In the genomic region with DNA sequence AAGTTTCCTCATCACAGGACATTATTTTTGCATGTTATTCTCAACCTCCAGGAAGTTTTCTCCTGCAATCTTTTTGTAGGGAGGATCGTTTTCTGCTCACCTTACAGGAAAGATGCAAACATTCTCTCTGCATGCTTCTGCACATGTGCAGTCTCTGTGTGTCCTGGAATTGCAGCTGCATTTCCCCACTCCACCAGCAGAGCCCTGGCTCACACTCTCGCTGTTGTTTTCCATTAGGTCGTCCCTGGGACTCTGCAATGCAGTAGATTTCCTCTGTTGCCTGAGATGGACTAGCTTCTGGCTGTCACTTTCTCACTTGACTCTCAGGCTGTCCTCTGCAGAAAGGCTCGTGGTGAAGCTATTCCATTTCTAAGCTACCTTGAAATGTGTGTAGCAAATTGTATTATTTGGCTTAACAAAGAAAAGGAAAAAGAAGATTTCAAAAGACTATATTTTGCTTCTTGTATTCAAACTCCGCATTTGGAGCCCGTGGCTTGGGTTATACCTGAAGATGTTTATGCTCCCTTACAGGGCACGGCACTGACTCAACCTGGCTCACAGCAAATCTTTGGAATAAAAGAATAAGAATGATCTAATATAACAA, we compare ENCODE assay signal across 8 cellular contexts.
A peak's percentile ranks its signal among the peaks of the same experiment; 100 is the strongest.
DNase-seq lines count a peak whose midpoint lies in the region; ATAC-seq lines count a peak whose summit lies in the region.

No MANE protein-coding gene starts in this region.

- H3K4me3 Mint-ChIP-seq in stimulated activated memory B cell treated with anti-CD40 and anti-IgM and Interleukin-4, amounts not matched to agents 10 μg/mL and 1 μg/mL and 100 μg/mL, for 72 hours = no peak overlapping the region

- DNase-seq in Ammon's horn (ENCODE audit: low spot score) = peak; percentile 36
- peak; percentile 76 for DNase-seq in SK-N-DZ (ENCODE audit: low spot score)
- DNase-seq in left cardiac atrium = no peak
- no peak for DNase-seq in effector CD4-positive, alpha-beta T cell
- no peak for DNase-seq in activated CD4-positive, alpha-beta T cell treated with anti-CD3 and anti-CD28 coated beads for 1 hour

- H3K36me3 Mint-ChIP-seq in stimulated activated memory B cell treated with anti-CD40 and anti-IgM and Interleukin-4, amounts not matched to agents 10 μg/mL and 1 μg/mL and 100 μg/mL, for 72 hours = no peaks in the 10 kb centered on the region

- no peaks in the 10 kb centered on the region for H3K27me3 Mint-ChIP-seq in stimulated activated memory B cell treated with anti-CD40 and anti-IgM and Interleukin-4, amounts not matched to agents 10 μg/mL and 1 μg/mL and 100 μg/mL, for 72 hours

- no peak overlapping the region for H3K27ac Mint-ChIP-seq in stimulated activated memory B cell treated with anti-CD40 and anti-IgM and Interleukin-4, amounts not matched to agents 10 μg/mL and 1 μg/mL and 100 μg/mL, for 72 hours

- no peaks in the 10 kb centered on the region for H3K9me3 Mint-ChIP-seq in stimulated activated memory B cell treated with anti-CD40 and anti-IgM and Interleukin-4, amounts not matched to agents 10 μg/mL and 1 μg/mL and 100 μg/mL, for 72 hours

- peaks cover 24% of the 10 kb centered on the region for H3K4me1 Mint-ChIP-seq in stimulated activated memory B cell treated with anti-CD40 and anti-IgM and Interleukin-4, amounts not matched to agents 10 μg/mL and 1 μg/mL and 100 μg/mL, for 72 hours

- ATAC-seq in GM18909 (IDR thresholded peaks at IDR 0.05; ENCODE audit: poor library complexity, unreplicated experiment) (peak; percentile 90), HG03135 (IDR thresholded peaks at IDR 0.05; ENCODE audit: unreplicated experiment) (peak; percentile 77), left cardiac atrium (peak; percentile 57 to 72)
- peak; percentile 74 for ATAC-seq in stimulated activated memory B cell treated with anti-CD40 and anti-IgM and Interleukin-4, amounts not matched to agents 10 μg/mL and 1 μg/mL and 100 μg/mL, for 72 hours

- intact Hi-C loops in left cardiac atrium (cut with DNase I) = no loop called here

Comparison
In these comparisons a context has a peak if more than half of its experiments do, and no peak if none do; other contexts are left out.
1. DNase-seq: peak in Ammon's horn (single experiment) and SK-N-DZ (single experiment); none in left cardiac atrium (single experiment), effector CD4-positive, alpha-beta T cell (single experiment) and activated CD4-positive, alpha-beta T cell treated with anti-CD3 and anti-CD28 coated beads for 1 hour (single experiment).
2. Peak in every context shown above with its lines, with median percentiles within 50 percentile points of each other: ATAC-seq.